8 cellular contexts compared by ENCODE assay signal in the genomic region with DNA sequence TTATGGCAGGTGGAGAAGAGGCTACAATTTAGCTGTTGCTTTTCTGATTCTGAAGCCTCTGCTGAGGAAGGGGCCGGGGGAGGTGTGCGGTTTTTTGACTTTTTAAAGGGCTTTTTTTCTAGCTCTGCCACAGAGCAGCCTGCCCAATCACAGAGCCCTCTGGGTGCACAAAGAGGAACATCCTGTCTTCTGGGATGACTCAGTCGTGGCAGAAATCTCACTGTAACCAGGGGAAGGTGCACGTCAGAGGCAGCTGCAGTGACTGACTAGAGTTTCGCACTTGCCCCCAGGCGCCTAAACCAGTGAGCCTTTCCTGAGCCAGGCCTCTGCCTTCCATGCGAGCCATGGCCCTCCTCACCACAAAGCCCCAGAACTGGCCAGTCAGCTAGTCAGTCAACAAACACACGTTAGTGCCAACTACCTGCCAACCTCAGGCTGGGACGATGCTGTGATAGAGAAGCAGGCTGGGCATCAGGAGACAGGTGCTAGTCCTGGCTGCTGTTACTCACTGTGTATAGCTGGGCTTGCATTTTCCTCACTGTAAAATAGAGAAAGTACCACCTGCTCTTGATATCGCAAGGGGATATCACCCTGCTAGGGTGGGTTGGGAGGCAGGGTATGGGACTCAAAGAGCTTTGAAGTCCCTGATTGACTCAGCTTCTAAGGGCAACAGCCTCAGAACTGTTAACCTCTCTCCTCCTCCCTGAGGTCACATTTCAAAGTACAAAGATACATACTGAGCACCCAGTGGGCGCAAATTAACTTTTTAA. TPM values are rescaled to one million over a fixed set of nuclear protein-coding genes. Genes with fewer than 3 reads are reported as not detected.
DNase-seq lines count a peak whose midpoint lies in the region; ATAC-seq and TF ChIP-seq lines count a peak whose summit lies in the region.

No MANE protein-coding gene starts in this region.

- no peaks in the 10 kb centered on the region for H3K27me3 ChIP-seq in rectal smooth muscle tissue (ENCODE audit: control insufficient read depth, insufficient read depth, low read length)

- H3K9ac ChIP-seq in rectal smooth muscle tissue (ENCODE audit: low read length) = peak overlapping the region; percentile 61

- H3K4me1 ChIP-seq in rectal smooth muscle tissue (ENCODE audit: control insufficient read depth, insufficient read depth, low read length) = peaks cover 41% of the 10 kb centered on the region

- H3K36me3 ChIP-seq in rectal smooth muscle tissue (ENCODE audit: control insufficient read depth, insufficient read depth, low read length) = no peaks in the 10 kb centered on the region

- DNase-seq in SIG-M5 (lab: John Stamatoyannopoulos, UW) = peak; percentile 89
- peak; percentile 86 for DNase-seq in activated gamma-delta T cell treated with anti-CD3 and anti-CD28 coated beads, Interleukin-2, amount 50 U/mL, for 16 hours (ENCODE audit: low read depth)
- DNase-seq in Right ventricle myocardium superior = peak; percentile 80
- DNase-seq in NCI-H526 treated with DMSO at 0.1 percent for 48 hours (lab: John Stamatoyannopoulos, UW) = no peak
- no peak for DNase-seq in NCI-H748 treated with DMSO at 0.1 percent for 48 hours (lab: John Stamatoyannopoulos, UW)

- intact Hi-C loops in Right ventricle myocardium superior (cut with DNase I) = no loop called here

- ATAC-seq in HG03064 (IDR thresholded peaks at IDR 0.05; ENCODE audit: low read depth, unreplicated experiment) (peak; percentile 83), Right ventricle myocardium superior (ENCODE audit: poor library complexity) (peak; percentile 26)

- peak overlapping the region; percentile 88 for H3K27ac ChIP-seq in rectal smooth muscle tissue (ENCODE audit: low read depth, low read length)

- TF ChIP-seq POLR2A in GM18526 (IDR thresholded peaks at IDR 0.05; ENCODE audit: extremely low read depth, insufficient read length) = peak; percentile 87

- peak overlapping the region; percentile 90 for H3K4me3 ChIP-seq in rectal smooth muscle tissue (ENCODE audit: low read length)

RNA-seq across cellular contexts. Expression of gene AKNA, which starts 2.2 kb away (rescaled TPM):
- total RNA-seq in Right ventricle myocardium superior = 4.6 TPM

RNA-seq across cellular contexts. Expression of gene ORM2, which starts 55.9 kb away (rescaled TPM):
- not detected for total RNA-seq in Right ventricle myocardium superior

Comparison
In these comparisons a context has a peak if more than half of its experiments do, and no peak if none do; other contexts are left out.
1. DNase-seq: peak in SIG-M5 (single experiment), activated gamma-delta T cell treated with anti-CD3 and anti-CD28 coated beads, Interleukin-2, amount 50 U/mL, for 16 hours (single experiment) and Right ventricle myocardium superior (single experiment); none in NCI-H526 treated with DMSO at 0.1 percent for 48 hours (single experiment) and NCI-H748 treated with DMSO at 0.1 percent for 48 hours (single experiment).